ENCODE assay signal across 8 cellular contexts in the genomic region with DNA sequence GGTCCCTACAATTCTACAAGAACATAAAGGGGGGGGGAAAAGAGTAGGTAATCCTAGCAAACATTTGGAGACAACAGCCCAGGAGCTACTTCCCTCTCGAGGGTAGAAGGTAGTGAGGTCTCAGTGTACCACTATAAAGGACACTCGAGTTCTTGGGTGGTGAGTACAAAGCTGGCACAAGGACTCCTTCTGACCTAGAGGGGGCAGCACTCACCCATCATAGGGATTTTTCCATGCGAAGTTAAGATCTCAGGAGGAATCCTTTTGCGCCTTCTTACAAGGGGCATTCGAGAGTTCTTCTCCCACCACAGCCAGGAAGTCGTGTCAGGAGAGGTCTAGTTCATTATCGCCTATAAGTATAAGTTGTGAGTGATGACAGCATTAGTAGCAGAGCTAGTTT.
A peak's percentile ranks its signal among the peaks of the same experiment; 100 is the strongest.
DNase-seq lines count a peak whose midpoint lies in the region; ATAC-seq and TF ChIP-seq lines count a peak whose summit lies in the region.

No MANE protein-coding gene starts in this region.

- no peak overlapping the region for H3K27ac ChIP-seq in colonic mucosa

- no peak overlapping the region for H3K9ac ChIP-seq in colonic mucosa (ENCODE audit: low read depth in 2 of 2, low read length in 2 of 2)

- DNase-seq in ELR (ENCODE audit: low read depth) (peak; percentile 66), NAMALWA (ENCODE audit: low spot score) (peak; percentile 30), colonic mucosa (no peak)
- no peak for DNase-seq in activated CD4-positive, CD25-positive, alpha-beta regulatory T cell treated with anti-CD3 and anti-CD28 coated beads, Interleukin-2, amount 50 U/mL, for 72 hours
- no peak for DNase-seq in activated CD4-positive, alpha-beta T cell treated with anti-CD3 and anti-CD28 coated beads, Interleukin-2, amount 10 ng/mL, durations not matched to agents 24 days and 14 days

- H3K4me1 ChIP-seq in colonic mucosa = no peaks in the 10 kb centered on the region

- H3K36me3 ChIP-seq in colonic mucosa = no peaks in the 10 kb centered on the region

- intact Hi-C loops in colonic mucosa (cut with DNase I) = loop anchor here (5.0 kb wide), 1 partner anchor 341 kb away; no protein-coding TSS in a partner anchor
- intact Hi-C loops in activated CD4-positive, alpha-beta T cell treated with anti-CD3 and anti-CD28 coated beads, Interleukin-2, amount 10 ng/mL, durations not matched to agents 24 days and 14 days (cut with micrococcal nuclease) = no loop called here

- ATAC-seq in GM19023 (IDR thresholded peaks at IDR 0.05; ENCODE audit: unreplicated experiment) (no peak), GM18870 (IDR thresholded peaks at IDR 0.05; ENCODE audit: unreplicated experiment) (no peak)

- no peaks in the 10 kb centered on the region for H3K9me3 Mint-ChIP-seq in nephron
- no peaks in the 10 kb centered on the region for H3K9me3 Mint-ChIP-seq in activated CD4-positive, alpha-beta T cell treated with anti-CD3 and anti-CD28 coated beads, Interleukin-2, amount 10 ng/mL, durations not matched to agents 24 days and 14 days

- H3K4me1 Mint-ChIP-seq in nephron = no peaks in the 10 kb centered on the region
- H3K4me1 Mint-ChIP-seq in activated CD4-positive, alpha-beta T cell treated with anti-CD3 and anti-CD28 coated beads, Interleukin-2, amount 10 ng/mL, durations not matched to agents 24 days and 14 days = no peaks in the 10 kb centered on the region

- H3K27me3 Mint-ChIP-seq in nephron (ENCODE audit: low read depth) = peaks cover 85% of the 10 kb centered on the region
- H3K27me3 Mint-ChIP-seq in activated CD4-positive, alpha-beta T cell treated with anti-CD3 and anti-CD28 coated beads, Interleukin-2, amount 10 ng/mL, durations not matched to agents 24 days and 14 days = no peaks in the 10 kb centered on the region

- no peak overlapping the region for H3K4me3 ChIP-seq in colonic mucosa

- H3K27me3 ChIP-seq in colonic mucosa = no peaks in the 10 kb centered on the region

- no peak overlapping the region for H3K4me3 Mint-ChIP-seq in nephron
- H3K4me3 Mint-ChIP-seq in activated CD4-positive, alpha-beta T cell treated with anti-CD3 and anti-CD28 coated beads, Interleukin-2, amount 10 ng/mL, durations not matched to agents 24 days and 14 days = no peak overlapping the region

- peak; percentile 15 for TF ChIP-seq CTCF in colonic mucosa (IDR thresholded peaks at IDR 0.05)
- peak; percentile 36 to 51 (median 44) for TF ChIP-seq CTCF in nephron (IDR thresholded peaks at IDR 0.05; ENCODE audit: unreplicated experiment in 3 of 3)

- H3K27ac Mint-ChIP-seq in nephron = no peak overlapping the region
- H3K27ac Mint-ChIP-seq in activated CD4-positive, alpha-beta T cell treated with anti-CD3 and anti-CD28 coated beads, Interleukin-2, amount 10 ng/mL, durations not matched to agents 24 days and 14 days = no peak overlapping the region

- H3K36me3 Mint-ChIP-seq in nephron (ENCODE audit: low read depth) = no peaks in the 10 kb centered on the region
- H3K36me3 Mint-ChIP-seq in activated CD4-positive, alpha-beta T cell treated with anti-CD3 and anti-CD28 coated beads, Interleukin-2, amount 10 ng/mL, durations not matched to agents 24 days and 14 days (ENCODE audit: low read depth) = no peaks in the 10 kb centered on the region

- no peaks in the 10 kb centered on the region for H3K9me3 ChIP-seq in colonic mucosa

Comparison
In these comparisons a context has a peak if more than half of its experiments do, and no peak if none do; other contexts are left out.
1. DNase-seq: peak in ELR (single experiment) and NAMALWA (single experiment); none in colonic mucosa (single experiment), activated CD4-positive, CD25-positive, alpha-beta regulatory T cell treated with anti-CD3 and anti-CD28 coated beads, Interleukin-2, amount 50 U/mL, for 72 hours (single experiment) and activated CD4-positive, alpha-beta T cell treated with anti-CD3 and anti-CD28 coated beads, Interleukin-2, amount 10 ng/mL, durations not matched to agents 24 days and 14 days (single experiment).